Comparison of ENCODE assay signal across 8 cellular contexts in the genomic region with DNA sequence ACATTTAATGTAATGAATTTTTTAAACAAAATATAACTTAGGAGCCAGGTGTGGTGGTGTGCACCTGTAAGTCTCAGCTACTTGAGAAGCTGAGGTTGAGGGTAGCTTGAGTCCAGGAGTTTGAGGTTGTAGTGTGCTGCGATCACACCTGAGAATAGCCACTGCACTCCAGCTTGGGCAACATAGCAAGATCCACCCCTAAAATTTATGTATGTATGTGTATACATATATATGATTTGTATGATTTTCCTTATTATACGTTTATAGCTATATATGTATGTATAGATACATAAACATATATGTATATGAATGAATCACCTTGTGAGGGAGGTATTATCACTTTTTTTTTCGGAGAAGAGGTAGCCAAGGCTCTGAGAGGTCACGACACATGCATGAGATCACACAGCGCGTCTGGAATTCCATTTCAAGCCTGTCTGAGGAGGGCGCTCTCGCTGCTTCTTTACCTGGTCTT. TPM values are rescaled to one million over a fixed set of nuclear protein-coding genes. Genes with fewer than 3 reads are reported as not detected.
DNase-seq lines count a peak whose midpoint lies in the region; ATAC-seq and TF ChIP-seq lines count a peak whose summit lies in the region.

No MANE protein-coding gene starts in this region.

- H3K4me1 ChIP-seq in mucosa of rectum (ENCODE audit: control insufficient read depth in 2 of 2, insufficient read depth in 2 of 2, low read length in 2 of 2): peaks cover 0 to 6% of the 10 kb centered on the region in 2 donors
- peaks cover 3% of the 10 kb centered on the region for H3K4me1 ChIP-seq in urinary bladder (ENCODE audit: insufficient read depth)

- H3K27ac ChIP-seq in coronary artery (no peak overlapping the region), mucosa of rectum (ENCODE audit: low read depth in 2 of 2, low read length in 2 of 2) (peak overlapping the region; percentile 73 to 76), urinary bladder (ENCODE audit: low read depth) (no peak overlapping the region)

- DNase-seq in RPMI8226 (peak; percentile 60), coronary artery (ENCODE audit: low spot score) (no peak), DMS153 (lab: John Stamatoyannopoulos, UW) (no peak), NCI-H2081 treated with DMSO at 0.1 percent for 48 hours (lab: John Stamatoyannopoulos, UW) (no peak), iPS-NIHi7 (ENCODE audit: extremely low spot score) (no peak)

- no peaks in the 10 kb centered on the region for H3K9me3 ChIP-seq in mucosa of rectum (ENCODE audit: control insufficient read depth in 2 of 2, low read length in 2 of 2)

- no peaks in the 10 kb centered on the region for H3K36me3 ChIP-seq in mucosa of rectum (ENCODE audit: control insufficient read depth in 2 of 2, insufficient read depth in 2 of 2, low read length in 2 of 2)
- H3K36me3 ChIP-seq in urinary bladder (ENCODE audit: insufficient read depth): no peaks in the 10 kb centered on the region

- peak overlapping the region in 1 of 2 donors; percentile 79 for H3K9ac ChIP-seq in mucosa of rectum (ENCODE audit: low read depth in 1 of 2, low read length in 2 of 2)

- WGBS in urinary bladder: 17% methylated on average over 8 of the region's 8 CpGs

- no peak for TF ChIP-seq CTCF in coronary artery (IDR thresholded peaks at IDR 0.05)

- peak; percentile 34 for ATAC-seq in GM18868 (IDR thresholded peaks at IDR 0.05; ENCODE audit: unreplicated experiment)

- H3K27me3 ChIP-seq in mucosa of rectum (ENCODE audit: control insufficient read depth in 2 of 2, insufficient read depth in 2 of 2, low read length in 2 of 2): no peaks in the 10 kb centered on the region

- peak overlapping the region; percentile 75 for H3K4me3 ChIP-seq in coronary artery
- H3K4me3 ChIP-seq in mucosa of rectum (ENCODE audit: low read length in 2 of 2): peak overlapping the region; percentile 65 to 70
- peak overlapping the region; percentile 39 for H3K4me3 ChIP-seq in urinary bladder (ENCODE audit: low read depth, low read length)

RNA-seq across cellular contexts. Expression of a gene that starts 0.6 kb away (rescaled TPM):
- total RNA-seq in urinary bladder: 1.9 TPM
- 1.4 TPM for polyA plus RNA-seq in urinary bladder

RNA-seq across cellular contexts. Expression of a gene that starts 9.3 kb away (rescaled TPM):
- total RNA-seq in urinary bladder: 17.6 TPM
- 3.4 TPM for polyA plus RNA-seq in urinary bladder

RNA-seq across cellular contexts. Expression of a gene that starts 30.4 kb away (rescaled TPM):
- 64.8 TPM for total RNA-seq in urinary bladder
- polyA plus RNA-seq in urinary bladder: 28.3 TPM

Comparison
In these comparisons a context has a peak if more than half of its experiments do, and no peak if none do; other contexts are left out.
1. H3K27ac ChIP-seq: peak in mucosa of rectum (2 of 2); none in coronary artery (0 of 2) and urinary bladder (single experiment).
2. Peak in every context shown above with its lines, with median percentiles within 50 percentile points of each other: H3K4me3 ChIP-seq.